ENCODE assay signal across 14 cellular contexts in genomic region chr5:135331612-135332011, GRCh38.
A peak's percentile ranks its signal among the peaks of the same experiment; 100 is the strongest.
DNase-seq lines count a peak whose midpoint lies in the region; ATAC-seq and TF ChIP-seq lines count a peak whose summit lies in the region.
"Had no signal": no experiment of that assay in that cellular context is flagged by ENCODE, and none has a peak within 500 bp of the region (broad histone marks: within the 10 kb centered on the region; RNA-seq: fewer than 3 reads in every experiment).

No MANE protein-coding gene starts in this region.

- H3K27me3 ChIP-seq in IMR-90 (ENCODE audit: control insufficient read depth, insufficient read depth, low read length) = no peaks in the 10 kb centered on the region
- H3K27me3 ChIP-seq in esophagus (ENCODE audit: control insufficient read depth in 1 of 2, insufficient read depth in 2 of 2, low read length in 2 of 2) = no peaks in the 10 kb centered on the region

- no peak for TF ChIP-seq RAD21 in IMR-90 (IDR thresholded peaks at IDR 0.05; ENCODE audit: low read length)

- H3K9me3 ChIP-seq in IMR-90 (ENCODE audit: control insufficient read depth, insufficient read depth, low read length) (no peaks in the 10 kb centered on the region), esophagus (ENCODE audit: control insufficient read depth in 2 of 2, insufficient read depth in 1 of 2, low read depth in 1 of 2, low read length in 1 of 2) (no peaks in the 10 kb centered on the region), T-helper 17 cell (ENCODE audit: control insufficient read depth, low read length, poor library complexity, severe bottlenecking) (no peaks in the 10 kb centered on the region)

- no peaks in the 10 kb centered on the region for H3K9me3 Mint-ChIP-seq in activated naive CD8-positive, alpha-beta T cell treated with anti-CD3 and anti-CD28 coated beads, Interleukin-2, amount 10 ng/mL, durations not matched to agents 7 days and 5 days
- no peaks in the 10 kb centered on the region for H3K9me3 Mint-ChIP-seq in activated naive CD8-positive, alpha-beta T cell treated with anti-CD3 and anti-CD28 coated beads, Interleukin-2, amount 50 U/mL, for 24 hours
- H3K9me3 Mint-ChIP-seq: CD8-positive, alpha-beta T cell; H9 had no signal

- no peak overlapping the region for H3K9ac ChIP-seq in IMR-90 (ENCODE audit: low read depth, low read length)

- no peak overlapping the region; the same call in 1 of the 2 replicates for H3K23ac ChIP-seq in IMR-90 (ENCODE audit: low read depth, low read length)

- peak overlapping the region; percentile 48 for H3K27ac Mint-ChIP-seq in activated naive CD8-positive, alpha-beta T cell treated with anti-CD3 and anti-CD28 coated beads, Interleukin-2, amount 10 ng/mL, durations not matched to agents 7 days and 5 days
- no peak overlapping the region for H3K27ac Mint-ChIP-seq in activated naive CD8-positive, alpha-beta T cell treated with anti-CD3 and anti-CD28 coated beads, Interleukin-2, amount 50 U/mL, for 24 hours
- no peak overlapping the region for H3K27ac Mint-ChIP-seq in T-helper 17 cell
- H3K27ac Mint-ChIP-seq: CD8-positive, alpha-beta T cell had no signal

- H3K4me2 ChIP-seq in IMR-90 (ENCODE audit: low read depth, low read length) = no peak overlapping the region

- no peak overlapping the region for H2AK9ac ChIP-seq in IMR-90 (replicated peaks; ENCODE audit: low read depth, low read length, poor library complexity)

- no peak overlapping the region; the same call in 1 of the 2 replicates for H3K56ac ChIP-seq in IMR-90 (ENCODE audit: extremely low read depth, insufficient read depth, low read length)

- no peak overlapping the region for H3K18ac ChIP-seq in IMR-90 (ENCODE audit: low read depth, low read length)

- H3K9me1 ChIP-seq in IMR-90 (ENCODE audit: insufficient read depth, low read length) = peaks cover 13% of the 10 kb centered on the region

- H3K79me1 ChIP-seq in IMR-90 (ENCODE audit: low read depth in 1 of 2, low read length in 2 of 2) = peaks cover 0 to 32% of the 10 kb centered on the region in 2 experiments; a peak in 3 of 4 replicates

- H3K4me1 ChIP-seq in IMR-90 (ENCODE audit: control insufficient read depth, insufficient read depth, low read length) = peaks cover 27% of the 10 kb centered on the region
- H3K4me1 ChIP-seq in esophagus (ENCODE audit: control insufficient read depth in 2 of 2, insufficient read depth in 2 of 2, low read length in 1 of 2) = peaks cover 5 to 19% of the 10 kb centered on the region in 2 donors

- DNase-seq in activated naive CD8-positive, alpha-beta T cell treated with anti-CD3 and anti-CD28 coated beads, Interleukin-2, amount 10 ng/mL, durations not matched to agents 7 days and 5 days = no peak
- no peak for DNase-seq in activated naive CD8-positive, alpha-beta T cell treated with anti-CD3 and anti-CD28 coated beads, Interleukin-2, amount 50 U/mL, for 24 hours
- peak; percentile 42 for DNase-seq in IMR-90
- no peak for DNase-seq in head of caudate nucleus
- DNase-seq in activated gamma-delta T cell treated with Interleukin-2 at 50 U/mL for 16 hours = no peak
- DNase-seq in T-helper 17 cell = no peak
- DNase-seq: CD8-positive, alpha-beta T cell; COR-L47; DND-41; GDM1; GOT3; H9 had no signal

- no peak overlapping the region for H2AFZ ChIP-seq in IMR-90 (replicated peaks; ENCODE audit: low read length, poor library complexity)

- TF ChIP-seq CTCF in IMR-90 (conservative IDR thresholded peaks at IDR 0.05; ENCODE audit: low read depth, low read length) = no peak

- H2AK5ac ChIP-seq in IMR-90 (ENCODE audit: low read depth, low read length) = peak overlapping the region; percentile 68

- H4K5ac ChIP-seq in IMR-90 (ENCODE audit: low read depth, low read length) = no peak overlapping the region

- peak overlapping the region; percentile 48; the same call in 1 of the 3 replicates for H2BK15ac ChIP-seq in IMR-90 (ENCODE audit: low read depth, low read length)

- no peaks in the 10 kb centered on the region for H4K20me1 ChIP-seq in IMR-90 (ENCODE audit: insufficient read depth, low read length)

- no TSS peak for BruUV-seq in IMR-90 (replicated peaks; lab: Mats Ljungman, UMichigan)

- POLR2A ChIA-PET in activated naive CD8-positive, alpha-beta T cell treated with anti-CD3 and anti-CD28 coated beads, Interleukin-2, amount 10 ng/mL, durations not matched to agents 7 days and 5 days (lab: Charles Lee) = no interaction called here
- POLR2A ChIA-PET in IMR-90 (lab: Charles Lee; ENCODE audit: unreplicated experiment) = interaction anchor here (0.6 kb wide), 1 partner anchor 562 kb away, joined by 19 read pairs; no protein-coding TSS in a partner anchor

- H2BK20ac ChIP-seq in IMR-90 (ENCODE audit: low read depth, low read length) = peak overlapping the region; percentile 73

- H3K36me3 ChIP-seq in IMR-90 (ENCODE audit: control insufficient read depth, insufficient read depth, low read length) (peaks cover 15% of the 10 kb centered on the region; the same call in 1 of the 2 replicates), esophagus (ENCODE audit: control insufficient read depth in 2 of 2, insufficient read depth in 2 of 2, low read length in 1 of 2) (peaks cover 3 to 13% of the 10 kb centered on the region in 2 donors)

- WGBS in IMR-90 (ENCODE audit: extremely low coverage in 2 of 2, insufficient read length in 1 of 2), 2 experiments = no CpG with 5 or more reads among the region's 3 CpGs
- 69 to 80% methylated on average over 3 of the region's 3 CpGs for WGBS in esophagus, 2 donors

- no peaks in the 10 kb centered on the region for H3K27me3 Mint-ChIP-seq in activated naive CD8-positive, alpha-beta T cell treated with anti-CD3 and anti-CD28 coated beads, Interleukin-2, amount 10 ng/mL, durations not matched to agents 7 days and 5 days
- H3K27me3 Mint-ChIP-seq in activated naive CD8-positive, alpha-beta T cell treated with anti-CD3 and anti-CD28 coated beads, Interleukin-2, amount 50 U/mL, for 24 hours = no peaks in the 10 kb centered on the region
- no peaks in the 10 kb centered on the region for H3K27me3 Mint-ChIP-seq in T-helper 17 cell

- H3K4ac ChIP-seq in IMR-90 (ENCODE audit: low read depth, low read length) = peak overlapping the region; percentile 62

- H4K8ac ChIP-seq in IMR-90 (ENCODE audit: low read depth in 2 of 2, low read length in 2 of 2) = peak overlapping the region; percentile 2 to 79; a peak in 2 of 4 replicates

- CTCF ChIA-PET in IMR-90 (lab: Yijun Ruan, JAX) = interaction anchor here (0.6 to 1.0 kb wide), 2 partner anchors 123 to 200 kb away, joined by 3 read pairs; no protein-coding TSS in a partner anchor

- ATAC-seq in activated naive CD8-positive, alpha-beta T cell treated with anti-CD3 and anti-CD28 coated beads, Interleukin-2, amount 10 ng/mL, durations not matched to agents 7 days and 5 days (ENCODE audit: low read depth) = no peak
- no peak for ATAC-seq in activated naive CD8-positive, alpha-beta T cell treated with anti-CD3 and anti-CD28 coated beads, Interleukin-2, amount 50 U/mL, for 24 hours
- ATAC-seq in IMR-90 (ENCODE audit: low read depth) (0 out of 2 replicates have a peak, but pooled peaks have one; percentile 4), T-helper 17 cell (no peak)
- ATAC-seq: CD8-positive, alpha-beta T cell had no signal

- H3K27ac ChIP-seq in IMR-90 (ENCODE audit: insufficient read depth, low read length) (no peak overlapping the region), esophagus (ENCODE audit: low read depth in 2 of 2, low read length in 1 of 2) (peak overlapping the region; percentile 54 to 71)

- in situ Hi-C loops in IMR-90 (cut with MboI; ENCODE audit: low sequenced_read_pairs) = loop anchor here (5.0 to 10.0 kb wide), 2 partner anchors 134 to 317 kb away; no protein-coding TSS in a partner anchor

- no peak overlapping the region for H3K4me3 ChIP-seq in IMR-90 (ENCODE audit: insufficient read depth, low read depth, low read length)
- no peak overlapping the region for H3K4me3 ChIP-seq in esophagus (ENCODE audit: low read depth in 1 of 2, low read length in 2 of 2)

- intact Hi-C loops in IMR-90 (cut with micrococcal nuclease) (loop anchor here (1.0 to 5.0 kb wide), 5 partner anchors 67 to 427 kb away; partner anchors contain the start of genes PCBD2 and PITX1), head of caudate nucleus (cut with DNase I) (no loop called here)

- H3K4me3 Mint-ChIP-seq in activated naive CD8-positive, alpha-beta T cell treated with anti-CD3 and anti-CD28 coated beads, Interleukin-2, amount 10 ng/mL, durations not matched to agents 7 days and 5 days = no peak overlapping the region
- H3K4me3 Mint-ChIP-seq in activated naive CD8-positive, alpha-beta T cell treated with anti-CD3 and anti-CD28 coated beads, Interleukin-2, amount 50 U/mL, for 24 hours = no peak overlapping the region
- no peak overlapping the region for H3K4me3 Mint-ChIP-seq in T-helper 17 cell
- H3K4me3 Mint-ChIP-seq: CD14-positive monocyte; CD8-positive, alpha-beta T cell; H9 had no signal

- peaks cover 9% of the 10 kb centered on the region for H3K36me3 Mint-ChIP-seq in activated naive CD8-positive, alpha-beta T cell treated with anti-CD3 and anti-CD28 coated beads, Interleukin-2, amount 10 ng/mL, durations not matched to agents 7 days and 5 days
- peaks cover 18% of the 10 kb centered on the region for H3K36me3 Mint-ChIP-seq in activated naive CD8-positive, alpha-beta T cell treated with anti-CD3 and anti-CD28 coated beads, Interleukin-2, amount 50 U/mL, for 24 hours (ENCODE audit: low read depth)
- peaks cover 3% of the 10 kb centered on the region for H3K36me3 Mint-ChIP-seq in T-helper 17 cell (ENCODE audit: low read depth)

- dilution Hi-C loops in IMR-90 (cut with HindIII; ENCODE audit: low sequenced_read_pairs, unreplicated experiment) = no loop called here

- peak overlapping the region; percentile 37; the same call in 1 of the 2 replicates for H4K91ac ChIP-seq in IMR-90 (ENCODE audit: insufficient read depth, low read depth, low read length)

- peak overlapping the region; percentile 63 for H2BK120ac ChIP-seq in IMR-90 (ENCODE audit: low read depth, low read length)

- H3K14ac ChIP-seq in IMR-90 (replicated peaks; ENCODE audit: low read depth, low read length) = peak overlapping the region; percentile 71

- H2BK5ac ChIP-seq in IMR-90 (ENCODE audit: low read depth, low read length, poor library complexity, severe bottlenecking) = no peak overlapping the region

- peaks cover 16% of the 10 kb centered on the region for H3K4me1 Mint-ChIP-seq in activated naive CD8-positive, alpha-beta T cell treated with anti-CD3 and anti-CD28 coated beads, Interleukin-2, amount 10 ng/mL, durations not matched to agents 7 days and 5 days
- H3K4me1 Mint-ChIP-seq in activated naive CD8-positive, alpha-beta T cell treated with anti-CD3 and anti-CD28 coated beads, Interleukin-2, amount 50 U/mL, for 24 hours = peaks cover 11% of the 10 kb centered on the region
- H3K4me1 Mint-ChIP-seq in T-helper 17 cell = no peaks in the 10 kb centered on the region
- H3K4me1 Mint-ChIP-seq: CD14-positive monocyte had no signal

- TF ChIP-seq POLR2A in IMR-90 (IDR thresholded peaks at IDR 0.05; ENCODE audit: low read depth, low read length) = no peak

TF ChIP-seq in IMR-90, 13 proteins besides CTCF, POLR2A, EP300 and RAD21 (continues in another document):
- TF ChIP-seq RFX5 (IDR thresholded peaks at IDR 0.05; ENCODE audit: low read depth, low read length) = no peak
- no peak for TF ChIP-seq BHLHE40 (IDR thresholded peaks at IDR 0.05; ENCODE audit: low read depth, low read length)
- TF ChIP-seq FOS (IDR thresholded peaks at IDR 0.05; ENCODE audit: low read depth, low read length) = no peak
- TF ChIP-seq CHD1 (IDR thresholded peaks at IDR 0.05; ENCODE audit: low read depth, low read length) = no peak
- no peak for TF ChIP-seq CEBPB (IDR thresholded peaks at IDR 0.05; ENCODE audit: low read depth, low read length)
